In the genomic region with DNA sequence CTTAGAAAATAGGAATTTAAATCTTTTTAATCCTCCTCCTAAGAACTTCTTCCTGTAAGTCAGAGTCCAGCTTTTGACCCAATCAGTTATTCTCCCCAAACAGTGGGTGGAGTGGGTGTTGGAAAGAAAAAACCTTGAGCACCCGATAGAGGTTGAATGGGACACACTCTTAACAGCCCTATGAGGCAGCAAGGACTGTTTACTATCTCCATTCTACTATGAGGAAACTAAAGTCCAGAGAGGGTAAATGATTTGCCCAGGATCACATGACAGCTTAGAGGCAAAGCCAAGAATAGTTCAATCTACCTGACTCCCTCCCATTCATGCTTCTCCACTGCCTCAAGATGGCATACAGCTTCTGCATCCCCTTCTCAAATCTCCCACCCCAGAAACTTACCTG, we compare ENCODE assay signal across 2 cellular contexts.
TF ChIP-seq lines count a peak whose summit lies in the region.

No MANE protein-coding gene starts in this region.

TF ChIP-seq in A549, 52 proteins besides CTCF, POLR2A, EP300 and RAD21:
- no peak for TF ChIP-seq GATA3 (IDR thresholded peaks at IDR 0.05; ENCODE audit: borderline replicate concordance)
- no peak for TF ChIP-seq EHMT2 (IDR thresholded peaks at IDR 0.05; ENCODE audit: low read depth)
- no peak for TF ChIP-seq TFCP2L1 (CRISPR knock-in tag; IDR thresholded peaks at IDR 0.05)
- no peak for TF ChIP-seq EHF (CRISPR knock-in tag; IDR thresholded peaks at IDR 0.05)

TF ChIP-seq in HepG2, 621 proteins besides CTCF, POLR2A, EP300 and RAD21 (continues in another document):
- TF ChIP-seq, protein P1, sequence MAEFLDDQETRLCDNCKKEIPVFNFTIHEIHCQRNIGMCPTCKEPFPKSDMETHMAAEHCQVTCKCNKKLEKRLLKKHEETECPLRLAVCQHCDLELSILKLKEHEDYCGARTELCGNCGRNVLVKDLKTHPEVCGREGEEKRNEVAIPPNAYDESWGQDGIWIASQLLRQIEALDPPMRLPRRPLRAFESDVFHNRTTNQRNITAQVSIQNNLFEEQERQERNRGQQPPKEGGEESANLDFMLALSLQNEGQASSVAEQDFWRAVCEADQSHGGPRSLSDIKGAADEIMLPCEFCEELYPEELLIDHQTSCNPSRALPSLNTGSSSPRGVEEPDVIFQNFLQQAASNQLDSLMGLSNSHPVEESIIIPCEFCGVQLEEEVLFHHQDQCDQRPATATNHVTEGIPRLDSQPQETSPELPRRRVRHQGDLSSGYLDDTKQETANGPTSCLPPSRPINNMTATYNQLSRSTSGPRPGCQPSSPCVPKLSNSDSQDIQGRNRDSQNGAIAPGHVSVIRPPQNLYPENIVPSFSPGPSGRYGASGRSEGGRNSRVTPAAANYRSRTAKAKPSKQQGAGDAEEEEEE (CRISPR knock-in tag; IDR thresholded peaks at IDR 0.05; ENCODE audit: borderline replicate concordance), result no peak
- TF ChIP-seq POGZ (CRISPR knock-in tag; IDR thresholded peaks at IDR 0.05), result peak; percentile 36; the same call in 1 of the 2 replicates
- peak; percentile 38; the same call in 1 of the 2 replicates for TF ChIP-seq ZMYM4 (CRISPR knock-in tag; IDR thresholded peaks at IDR 0.05)
- TF ChIP-seq SALL1 (CRISPR knock-in tag; IDR thresholded peaks at IDR 0.05), result 0 out of 2 replicates have a peak, but pooled peaks have one; percentile 4
- TF ChIP-seq KAT7 (CRISPR knock-in tag; IDR thresholded peaks at IDR 0.05; ENCODE audit: borderline replicate concordance), result no peak
- 0 out of 2 replicates have a peak, but pooled peaks have one; percentile 35 for TF ChIP-seq GATAD2A (CRISPR knock-in tag; IDR thresholded peaks at IDR 0.05)
- TF ChIP-seq YEATS4 (CRISPR knock-in tag; IDR thresholded peaks at IDR 0.05; ENCODE audit: borderline replicate concordance), result no peak
- TF ChIP-seq ZNF263 (CRISPR knock-in tag; IDR thresholded peaks at IDR 0.05), result no peak
- TF ChIP-seq TSC22D2 (CRISPR knock-in tag; IDR thresholded peaks at IDR 0.05; ENCODE audit: borderline replicate concordance), result no peak
- TF ChIP-seq, protein P2, sequence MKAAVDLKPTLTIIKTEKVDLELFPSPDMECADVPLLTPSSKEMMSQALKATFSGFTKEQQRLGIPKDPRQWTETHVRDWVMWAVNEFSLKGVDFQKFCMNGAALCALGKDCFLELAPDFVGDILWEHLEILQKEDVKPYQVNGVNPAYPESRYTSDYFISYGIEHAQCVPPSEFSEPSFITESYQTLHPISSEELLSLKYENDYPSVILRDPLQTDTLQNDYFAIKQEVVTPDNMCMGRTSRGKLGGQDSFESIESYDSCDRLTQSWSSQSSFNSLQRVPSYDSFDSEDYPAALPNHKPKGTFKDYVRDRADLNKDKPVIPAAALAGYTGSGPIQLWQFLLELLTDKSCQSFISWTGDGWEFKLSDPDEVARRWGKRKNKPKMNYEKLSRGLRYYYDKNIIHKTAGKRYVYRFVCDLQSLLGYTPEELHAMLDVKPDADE (CRISPR knock-in tag; IDR thresholded peaks at IDR 0.05), result no peak
- TF ChIP-seq FOXO1 (CRISPR knock-in tag; IDR thresholded peaks at IDR 0.05), result peak; percentile 11; the same call in 1 of the 2 replicates
- TF ChIP-seq, protein P3, sequence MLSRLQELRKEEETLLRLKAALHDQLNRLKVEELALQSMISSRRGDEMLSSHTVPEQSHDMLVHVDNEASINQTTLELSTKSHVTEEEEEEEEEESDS (CRISPR knock-in tag; IDR thresholded peaks at IDR 0.05; ENCODE audit: borderline replicate concordance), result no peak
- TF ChIP-seq SOX6 (IDR thresholded peaks at IDR 0.05), result no peak
- peak; percentile 31; the same call in 1 of the 2 replicates for TF ChIP-seq SOX6 (CRISPR knock-in tag; IDR thresholded peaks at IDR 0.05)
- peak; percentile 53 for TF ChIP-seq HNF4A (CRISPR knock-in tag; IDR thresholded peaks at IDR 0.05)
- no peak for TF ChIP-seq ELF1 (CRISPR knock-in tag; IDR thresholded peaks at IDR 0.05)
- TF ChIP-seq, protein P4, sequence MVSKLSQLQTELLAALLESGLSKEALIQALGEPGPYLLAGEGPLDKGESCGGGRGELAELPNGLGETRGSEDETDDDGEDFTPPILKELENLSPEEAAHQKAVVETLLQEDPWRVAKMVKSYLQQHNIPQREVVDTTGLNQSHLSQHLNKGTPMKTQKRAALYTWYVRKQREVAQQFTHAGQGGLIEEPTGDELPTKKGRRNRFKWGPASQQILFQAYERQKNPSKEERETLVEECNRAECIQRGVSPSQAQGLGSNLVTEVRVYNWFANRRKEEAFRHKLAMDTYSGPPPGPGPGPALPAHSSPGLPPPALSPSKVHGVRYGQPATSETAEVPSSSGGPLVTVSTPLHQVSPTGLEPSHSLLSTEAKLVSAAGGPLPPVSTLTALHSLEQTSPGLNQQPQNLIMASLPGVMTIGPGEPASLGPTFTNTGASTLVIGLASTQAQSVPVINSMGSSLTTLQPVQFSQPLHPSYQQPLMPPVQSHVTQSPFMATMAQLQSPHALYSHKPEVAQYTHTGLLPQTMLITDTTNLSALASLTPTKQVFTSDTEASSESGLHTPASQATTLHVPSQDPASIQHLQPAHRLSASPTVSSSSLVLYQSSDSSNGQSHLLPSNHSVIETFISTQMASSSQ (IDR thresholded peaks at IDR 0.05; ENCODE audit: low read depth), result peak; percentile 64
- TF ChIP-seq, protein P4 (CRISPR knock-in tag; IDR thresholded peaks at IDR 0.05; ENCODE audit: borderline replicate concordance), result no peak; the same call in 1 of the 2 replicates
- TF ChIP-seq RXRB (CRISPR knock-in tag; IDR thresholded peaks at IDR 0.05; ENCODE audit: borderline replicate concordance), result 0 out of 2 replicates have a peak, but pooled peaks have one; percentile 28
- TF ChIP-seq ZNF792 (CRISPR knock-in tag; IDR thresholded peaks at IDR 0.05), result peak; percentile 45; the same call in 1 of the 2 replicates
- TF ChIP-seq, protein P5, sequence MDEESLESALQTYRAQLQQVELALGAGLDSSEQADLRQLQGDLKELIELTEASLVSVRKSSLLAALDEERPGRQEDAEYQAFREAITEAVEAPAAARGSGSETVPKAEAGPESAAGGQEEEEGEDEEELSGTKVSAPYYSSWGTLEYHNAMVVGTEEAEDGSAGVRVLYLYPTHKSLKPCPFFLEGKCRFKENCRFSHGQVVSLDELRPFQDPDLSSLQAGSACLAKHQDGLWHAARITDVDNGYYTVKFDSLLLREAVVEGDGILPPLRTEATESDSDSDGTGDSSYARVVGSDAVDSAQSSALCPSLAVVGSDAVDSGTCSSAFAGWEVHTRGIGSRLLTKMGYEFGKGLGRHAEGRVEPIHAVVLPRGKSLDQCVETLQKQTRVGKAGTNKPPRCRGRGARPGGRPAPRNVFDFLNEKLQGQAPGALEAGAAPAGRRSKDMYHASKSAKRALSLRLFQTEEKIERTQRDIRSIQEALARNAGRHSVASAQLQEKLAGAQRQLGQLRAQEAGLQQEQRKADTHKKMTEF (CRISPR knock-in tag; IDR thresholded peaks at IDR 0.05), result 0 out of 2 replicates have a peak, but pooled peaks have one; percentile 26
- peak; percentile 24; the same call in 1 of the 2 replicates for TF ChIP-seq RAD51 (IDR thresholded peaks at IDR 0.05; ENCODE audit: borderline replicate concordance)
- TF ChIP-seq, protein P6, sequence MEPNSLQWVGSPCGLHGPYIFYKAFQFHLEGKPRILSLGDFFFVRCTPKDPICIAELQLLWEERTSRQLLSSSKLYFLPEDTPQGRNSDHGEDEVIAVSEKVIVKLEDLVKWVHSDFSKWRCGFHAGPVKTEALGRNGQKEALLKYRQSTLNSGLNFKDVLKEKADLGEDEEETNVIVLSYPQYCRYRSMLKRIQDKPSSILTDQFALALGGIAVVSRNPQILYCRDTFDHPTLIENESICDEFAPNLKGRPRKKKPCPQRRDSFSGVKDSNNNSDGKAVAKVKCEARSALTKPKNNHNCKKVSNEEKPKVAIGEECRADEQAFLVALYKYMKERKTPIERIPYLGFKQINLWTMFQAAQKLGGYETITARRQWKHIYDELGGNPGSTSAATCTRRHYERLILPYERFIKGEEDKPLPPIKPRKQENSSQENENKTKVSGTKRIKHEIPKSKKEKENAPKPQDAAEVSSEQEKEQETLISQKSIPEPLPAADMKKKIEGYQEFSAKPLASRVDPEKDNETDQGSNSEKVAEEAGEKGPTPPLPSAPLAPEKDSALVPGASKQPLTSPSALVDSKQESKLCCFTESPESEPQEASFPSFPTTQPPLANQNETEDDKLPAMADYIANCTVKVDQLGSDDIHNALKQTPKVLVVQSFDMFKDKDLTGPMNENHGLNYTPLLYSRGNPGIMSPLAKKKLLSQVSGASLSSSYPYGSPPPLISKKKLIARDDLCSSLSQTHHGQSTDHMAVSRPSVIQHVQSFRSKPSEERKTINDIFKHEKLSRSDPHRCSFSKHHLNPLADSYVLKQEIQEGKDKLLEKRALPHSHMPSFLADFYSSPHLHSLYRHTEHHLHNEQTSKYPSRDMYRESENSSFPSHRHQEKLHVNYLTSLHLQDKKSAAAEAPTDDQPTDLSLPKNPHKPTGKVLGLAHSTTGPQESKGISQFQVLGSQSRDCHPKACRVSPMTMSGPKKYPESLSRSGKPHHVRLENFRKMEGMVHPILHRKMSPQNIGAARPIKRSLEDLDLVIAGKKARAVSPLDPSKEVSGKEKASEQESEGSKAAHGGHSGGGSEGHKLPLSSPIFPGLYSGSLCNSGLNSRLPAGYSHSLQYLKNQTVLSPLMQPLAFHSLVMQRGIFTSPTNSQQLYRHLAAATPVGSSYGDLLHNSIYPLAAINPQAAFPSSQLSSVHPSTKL (CRISPR knock-in tag; IDR thresholded peaks at IDR 0.05), result peak; percentile 41
- 0 out of 2 replicates have a peak, but pooled peaks have one; percentile 16 for TF ChIP-seq THAP11 (CRISPR knock-in tag; IDR thresholded peaks at IDR 0.05)
- peak; percentile 53; the same call in 1 of the 2 replicates for TF ChIP-seq MIXL1 (CRISPR knock-in tag; IDR thresholded peaks at IDR 0.05)
- no peak for TF ChIP-seq BCL6 (CRISPR knock-in tag; IDR thresholded peaks at IDR 0.05)
- no peak for TF ChIP-seq ZNF501 (CRISPR knock-in tag; IDR thresholded peaks at IDR 0.05)
- 0 out of 2 replicates have a peak, but pooled peaks have one; percentile 18 for TF ChIP-seq SAP130 (CRISPR knock-in tag; IDR thresholded peaks at IDR 0.05; ENCODE audit: low read depth)
- no peak for TF ChIP-seq SOX13 (IDR thresholded peaks at IDR 0.05)
- peak in 1 of 2 experiments; percentile 40; a peak in 2 of 4 replicates for TF ChIP-seq SOX13 (CRISPR knock-in tag; conservative IDR thresholded peaks at IDR 0.05 in 1 of 2, IDR thresholded peaks at IDR 0.05 in 1 of 2)
- TF ChIP-seq, protein P7, sequence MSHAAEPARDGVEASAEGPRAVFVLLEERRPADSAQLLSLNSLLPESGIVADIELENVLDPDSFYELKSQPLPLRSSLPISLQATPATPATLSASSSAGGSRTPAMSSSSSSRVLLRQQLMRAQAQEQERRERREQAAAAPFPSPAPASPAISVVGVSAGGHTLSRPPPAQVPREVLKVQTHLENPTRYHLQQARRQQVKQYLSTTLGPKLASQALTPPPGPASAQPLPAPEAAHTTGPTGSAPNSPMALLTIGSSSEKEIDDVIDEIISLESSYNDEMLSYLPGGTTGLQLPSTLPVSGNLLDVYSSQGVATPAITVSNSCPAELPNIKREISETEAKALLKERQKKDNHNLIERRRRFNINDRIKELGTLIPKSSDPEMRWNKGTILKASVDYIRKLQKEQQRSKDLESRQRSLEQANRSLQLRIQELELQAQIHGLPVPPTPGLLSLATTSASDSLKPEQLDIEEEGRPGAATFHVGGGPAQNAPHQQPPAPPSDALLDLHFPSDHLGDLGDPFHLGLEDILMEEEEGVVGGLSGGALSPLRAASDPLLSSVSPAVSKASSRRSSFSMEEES (CRISPR knock-in tag; IDR thresholded peaks at IDR 0.05), result peak; percentile 70; the same call in 1 of the 2 replicates
- 0 out of 2 replicates have a peak, but pooled peaks have one; percentile 25 for TF ChIP-seq ZNF605 (CRISPR knock-in tag; IDR thresholded peaks at IDR 0.05)
- 0 out of 2 replicates have a peak, but pooled peaks have one; percentile 33 for TF ChIP-seq MED1 (CRISPR knock-in tag; IDR thresholded peaks at IDR 0.05)
- TF ChIP-seq, protein P8, sequence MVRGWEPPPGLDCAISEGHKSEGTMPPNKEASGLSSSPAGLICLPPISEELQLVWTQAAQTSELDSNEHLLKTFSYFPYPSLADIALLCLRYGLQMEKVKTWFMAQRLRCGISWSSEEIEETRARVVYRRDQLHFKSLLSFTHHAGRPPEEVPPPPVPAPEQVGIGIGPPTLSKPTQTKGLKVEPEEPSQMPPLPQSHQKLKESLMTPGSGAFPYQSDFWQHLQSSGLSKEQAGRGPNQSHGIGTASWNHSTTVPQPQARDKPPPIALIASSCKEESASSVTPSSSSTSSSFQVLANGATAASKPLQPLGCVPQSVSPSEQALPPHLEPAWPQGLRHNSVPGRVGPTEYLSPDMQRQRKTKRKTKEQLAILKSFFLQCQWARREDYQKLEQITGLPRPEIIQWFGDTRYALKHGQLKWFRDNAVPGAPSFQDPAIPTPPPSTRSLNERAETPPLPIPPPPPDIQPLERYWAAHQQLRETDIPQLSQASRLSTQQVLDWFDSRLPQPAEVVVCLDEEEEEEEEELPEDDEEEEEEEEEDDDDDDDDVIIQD (CRISPR knock-in tag; IDR thresholded peaks at IDR 0.05; ENCODE audit: low read depth), result peak; percentile 53; the same call in 1 of the 2 replicates
- TF ChIP-seq ZNF644 (CRISPR knock-in tag; IDR thresholded peaks at IDR 0.05; ENCODE audit: low read depth), result peak; percentile 54; the same call in 1 of the 2 replicates
- TF ChIP-seq, protein P9, sequence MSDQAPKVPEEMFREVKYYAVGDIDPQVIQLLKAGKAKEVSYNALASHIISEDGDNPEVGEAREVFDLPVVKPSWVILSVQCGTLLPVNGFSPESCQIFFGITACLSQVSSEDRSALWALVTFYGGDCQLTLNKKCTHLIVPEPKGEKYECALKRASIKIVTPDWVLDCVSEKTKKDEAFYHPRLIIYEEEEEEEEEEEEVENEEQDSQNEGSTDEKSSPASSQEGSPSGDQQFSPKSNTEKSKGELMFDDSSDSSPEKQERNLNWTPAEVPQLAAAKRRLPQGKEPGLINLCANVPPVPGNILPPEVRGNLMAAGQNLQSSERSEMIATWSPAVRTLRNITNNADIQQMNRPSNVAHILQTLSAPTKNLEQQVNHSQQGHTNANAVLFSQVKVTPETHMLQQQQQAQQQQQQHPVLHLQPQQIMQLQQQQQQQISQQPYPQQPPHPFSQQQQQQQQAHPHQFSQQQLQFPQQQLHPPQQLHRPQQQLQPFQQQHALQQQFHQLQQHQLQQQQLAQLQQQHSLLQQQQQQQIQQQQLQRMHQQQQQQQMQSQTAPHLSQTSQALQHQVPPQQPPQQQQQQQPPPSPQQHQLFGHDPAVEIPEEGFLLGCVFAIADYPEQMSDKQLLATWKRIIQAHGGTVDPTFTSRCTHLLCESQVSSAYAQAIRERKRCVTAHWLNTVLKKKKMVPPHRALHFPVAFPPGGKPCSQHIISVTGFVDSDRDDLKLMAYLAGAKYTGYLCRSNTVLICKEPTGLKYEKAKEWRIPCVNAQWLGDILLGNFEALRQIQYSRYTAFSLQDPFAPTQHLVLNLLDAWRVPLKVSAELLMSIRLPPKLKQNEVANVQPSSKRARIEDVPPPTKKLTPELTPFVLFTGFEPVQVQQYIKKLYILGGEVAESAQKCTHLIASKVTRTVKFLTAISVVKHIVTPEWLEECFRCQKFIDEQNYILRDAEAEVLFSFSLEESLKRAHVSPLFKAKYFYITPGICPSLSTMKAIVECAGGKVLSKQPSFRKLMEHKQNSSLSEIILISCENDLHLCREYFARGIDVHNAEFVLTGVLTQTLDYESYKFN (CRISPR knock-in tag; conservative IDR thresholded peaks at IDR 0.05), result peak; percentile 54
